Comparison of ENCODE assay signal across 2 cellular contexts in the genomic region with DNA sequence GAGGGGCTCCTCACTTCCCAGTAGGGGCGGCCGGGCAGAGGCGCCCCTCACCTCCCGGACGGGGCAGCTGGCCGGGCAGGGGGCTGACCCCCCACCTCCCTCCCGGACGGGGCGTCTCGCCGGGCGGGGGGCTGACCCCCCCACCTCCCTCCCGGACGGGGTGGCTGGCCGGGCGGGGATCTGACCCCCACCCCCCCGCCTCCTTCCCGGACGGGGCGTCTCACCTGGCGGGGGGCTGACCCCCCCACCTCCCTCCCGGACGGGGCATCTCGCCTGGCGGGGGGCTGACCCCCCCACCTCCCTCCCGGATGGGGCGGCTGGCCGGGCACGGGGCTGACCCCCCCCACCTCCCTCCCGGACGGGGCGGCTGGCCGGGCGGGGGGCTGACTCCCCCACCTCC. TPM values are rescaled to one million over a fixed set of nuclear protein-coding genes. Genes with fewer than 3 reads are reported as not detected.
"Had no signal": no experiment of that assay in that cellular context is flagged by ENCODE, and none has a peak within 500 bp of the region (broad histone marks: within the 10 kb centered on the region; RNA-seq: fewer than 3 reads in every experiment).

No MANE protein-coding gene starts in this region.

RNA-seq across cellular contexts. Expression of gene SAP25, which starts 50.5 kb away (rescaled TPM):
- total RNA-seq: LHCN-M2, M059J had no signal

RNA-seq across cellular contexts. Expression of gene SPACDR, which starts 59.1 kb away (rescaled TPM):
- total RNA-seq: LHCN-M2 had no signal
